1 cellular context compared by ENCODE assay signal in the genomic region with DNA sequence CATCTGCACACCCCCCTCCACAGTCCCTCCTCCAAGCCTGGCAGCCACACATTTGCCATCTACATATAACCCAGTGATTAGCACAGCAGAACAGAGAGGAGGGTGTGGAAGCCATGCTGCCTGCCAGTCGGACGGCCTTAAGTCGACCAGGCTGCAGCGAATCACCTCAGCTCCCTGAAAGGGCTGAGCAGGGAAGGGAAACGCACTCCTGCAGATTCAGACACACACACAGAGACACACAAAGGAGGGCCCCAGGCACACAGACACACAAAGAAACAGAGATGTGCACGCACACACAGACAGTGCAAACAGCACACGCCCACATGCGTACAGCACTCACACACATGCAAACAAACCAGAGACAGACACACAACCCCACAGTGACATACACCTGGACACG.
TF ChIP-seq lines count a peak whose summit lies in the region.

No MANE protein-coding gene starts in this region.

TF ChIP-seq in SK-N-SH treated with all-trans-retinoic acid at 6 μM for 48 hours, 23 proteins besides CTCF, POLR2A, EP300 and RAD21 (continued from another document):
- TF ChIP-seq PATZ1 (CRISPR knock-in tag; IDR thresholded peaks at IDR 0.05; ENCODE audit: borderline replicate concordance), result no peak
- TF ChIP-seq, protein P1, sequence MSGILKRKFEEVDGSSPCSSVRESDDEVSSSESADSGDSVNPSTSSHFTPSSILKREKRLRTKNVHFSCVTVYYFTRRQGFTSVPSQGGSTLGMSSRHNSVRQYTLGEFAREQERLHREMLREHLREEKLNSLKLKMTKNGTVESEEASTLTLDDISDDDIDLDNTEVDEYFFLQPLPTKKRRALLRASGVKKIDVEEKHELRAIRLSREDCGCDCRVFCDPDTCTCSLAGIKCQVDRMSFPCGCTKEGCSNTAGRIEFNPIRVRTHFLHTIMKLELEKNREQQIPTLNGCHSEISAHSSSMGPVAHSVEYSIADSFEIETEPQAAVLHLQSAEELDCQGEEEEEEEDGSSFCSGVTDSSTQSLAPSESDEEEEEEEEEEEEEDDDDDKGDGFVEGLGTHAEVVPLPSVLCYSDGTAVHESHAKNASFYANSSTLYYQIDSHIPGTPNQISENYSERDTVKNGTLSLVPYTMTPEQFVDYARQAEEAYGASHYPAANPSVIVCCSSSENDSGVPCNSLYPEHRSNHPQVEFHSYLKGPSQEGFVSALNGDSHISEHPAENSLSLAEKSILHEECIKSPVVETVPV (CRISPR knock-in tag; IDR thresholded peaks at IDR 0.05), result no peak
- TF ChIP-seq, protein P2, sequence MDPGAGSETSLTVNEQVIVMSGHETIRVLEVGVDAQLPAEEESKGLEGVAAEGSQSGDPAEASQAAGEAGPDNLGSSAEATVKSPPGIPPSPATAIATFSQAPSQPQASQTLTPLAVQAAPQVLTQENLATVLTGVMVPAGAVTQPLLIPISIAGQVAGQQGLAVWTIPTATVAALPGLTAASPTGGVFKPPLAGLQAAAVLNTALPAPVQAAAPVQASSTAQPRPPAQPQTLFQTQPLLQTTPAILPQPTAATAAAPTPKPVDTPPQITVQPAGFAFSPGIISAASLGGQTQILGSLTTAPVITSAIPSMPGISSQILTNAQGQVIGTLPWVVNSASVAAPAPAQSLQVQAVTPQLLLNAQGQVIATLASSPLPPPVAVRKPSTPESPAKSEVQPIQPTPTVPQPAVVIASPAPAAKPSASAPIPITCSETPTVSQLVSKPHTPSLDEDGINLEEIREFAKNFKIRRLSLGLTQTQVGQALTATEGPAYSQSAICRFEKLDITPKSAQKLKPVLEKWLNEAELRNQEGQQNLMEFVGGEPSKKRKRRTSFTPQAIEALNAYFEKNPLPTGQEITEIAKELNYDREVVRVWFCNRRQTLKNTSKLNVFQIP (CRISPR knock-in tag; IDR thresholded peaks at IDR 0.05; ENCODE audit: borderline replicate concordance, low read depth), result no peak
- no peak for TF ChIP-seq CREB5 (CRISPR knock-in tag; IDR thresholded peaks at IDR 0.05; ENCODE audit: low read depth)
- TF ChIP-seq RARB (CRISPR knock-in tag; IDR thresholded peaks at IDR 0.05), result no peak
- TF ChIP-seq TCF4 (CRISPR knock-in tag; IDR thresholded peaks at IDR 0.05; ENCODE audit: borderline replicate concordance), result no peak
- TF ChIP-seq ZNF8 (CRISPR knock-in tag; IDR thresholded peaks at IDR 0.05), result no peak
- no peak for TF ChIP-seq GLIS3 (CRISPR knock-in tag; IDR thresholded peaks at IDR 0.05)
- TF ChIP-seq OSR1 (CRISPR knock-in tag; IDR thresholded peaks at IDR 0.05), result no peak
- TF ChIP-seq, protein P3, sequence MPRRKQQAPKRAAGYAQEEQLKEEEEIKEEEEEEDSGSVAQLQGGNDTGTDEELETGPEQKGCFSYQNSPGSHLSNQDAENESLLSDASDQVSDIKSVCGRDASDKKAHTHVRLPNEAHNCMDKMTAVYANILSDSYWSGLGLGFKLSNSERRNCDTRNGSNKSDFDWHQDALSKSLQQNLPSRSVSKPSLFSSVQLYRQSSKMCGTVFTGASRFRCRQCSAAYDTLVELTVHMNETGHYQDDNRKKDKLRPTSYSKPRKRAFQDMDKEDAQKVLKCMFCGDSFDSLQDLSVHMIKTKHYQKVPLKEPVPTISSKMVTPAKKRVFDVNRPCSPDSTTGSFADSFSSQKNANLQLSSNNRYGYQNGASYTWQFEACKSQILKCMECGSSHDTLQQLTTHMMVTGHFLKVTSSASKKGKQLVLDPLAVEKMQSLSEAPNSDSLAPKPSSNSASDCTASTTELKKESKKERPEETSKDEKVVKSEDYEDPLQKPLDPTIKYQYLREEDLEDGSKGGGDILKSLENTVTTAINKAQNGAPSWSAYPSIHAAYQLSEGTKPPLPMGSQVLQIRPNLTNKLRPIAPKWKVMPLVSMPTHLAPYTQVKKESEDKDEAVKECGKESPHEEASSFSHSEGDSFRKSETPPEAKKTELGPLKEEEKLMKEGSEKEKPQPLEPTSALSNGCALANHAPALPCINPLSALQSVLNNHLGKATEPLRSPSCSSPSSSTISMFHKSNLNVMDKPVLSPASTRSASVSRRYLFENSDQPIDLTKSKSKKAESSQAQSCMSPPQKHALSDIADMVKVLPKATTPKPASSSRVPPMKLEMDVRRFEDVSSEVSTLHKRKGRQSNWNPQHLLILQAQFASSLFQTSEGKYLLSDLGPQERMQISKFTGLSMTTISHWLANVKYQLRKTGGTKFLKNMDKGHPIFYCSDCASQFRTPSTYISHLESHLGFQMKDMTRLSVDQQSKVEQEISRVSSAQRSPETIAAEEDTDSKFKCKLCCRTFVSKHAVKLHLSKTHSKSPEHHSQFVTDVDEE (CRISPR knock-in tag; IDR thresholded peaks at IDR 0.05), result no peak
- TF ChIP-seq ZNF565 (CRISPR knock-in tag; conservative IDR thresholded peaks at IDR 0.05; ENCODE audit: low read depth), result no peak
- no peak for TF ChIP-seq BACH2 (CRISPR knock-in tag; IDR thresholded peaks at IDR 0.05; ENCODE audit: borderline replicate concordance)
- TF ChIP-seq SNAI2 (CRISPR knock-in tag; IDR thresholded peaks at IDR 0.05), result no peak
TF ChIP-seq in SK-N-SH treated with all-trans-retinoic acid at 6 μM for 48 hours: peak in this region for 0.
